Comparison of ENCODE assay signal across 1 cellular context in the genomic region with DNA sequence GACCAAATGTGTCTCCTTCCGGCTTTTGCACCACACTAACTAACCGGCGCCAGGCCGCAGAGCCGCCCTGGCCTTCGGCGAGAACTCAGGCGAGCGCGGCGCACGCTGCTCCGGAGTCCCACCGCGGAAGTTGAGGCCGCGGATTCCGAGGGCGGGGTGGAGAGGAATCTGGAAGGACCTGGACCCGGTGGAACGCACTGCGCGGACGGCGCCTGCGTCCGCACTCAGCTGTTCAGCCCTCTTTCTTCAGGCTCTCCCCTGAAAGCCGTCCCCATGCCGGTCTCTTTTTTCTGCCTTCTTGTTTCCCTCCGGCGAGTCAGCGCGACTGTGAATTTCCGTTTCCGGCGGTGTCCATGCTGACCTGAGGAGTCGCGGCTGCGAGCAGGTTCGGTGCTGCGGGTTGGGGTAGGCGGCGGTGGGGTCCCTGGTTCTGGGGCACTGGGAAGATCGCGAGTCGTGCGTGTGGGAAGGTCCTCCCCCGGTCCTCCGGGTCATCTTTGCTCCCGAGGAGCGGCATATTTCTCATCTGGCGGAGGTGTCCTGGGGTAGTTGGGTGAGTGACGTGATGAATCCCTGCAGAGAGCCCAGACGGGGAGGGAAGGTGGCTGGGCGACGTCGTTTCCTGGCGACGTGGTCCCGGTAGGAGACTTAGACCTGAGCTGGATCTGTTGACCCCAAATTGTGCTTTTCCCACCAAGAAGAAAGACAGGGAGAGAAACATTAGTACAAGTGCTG.
TF ChIP-seq lines count a peak whose summit lies in the region.

A gene with protein sequence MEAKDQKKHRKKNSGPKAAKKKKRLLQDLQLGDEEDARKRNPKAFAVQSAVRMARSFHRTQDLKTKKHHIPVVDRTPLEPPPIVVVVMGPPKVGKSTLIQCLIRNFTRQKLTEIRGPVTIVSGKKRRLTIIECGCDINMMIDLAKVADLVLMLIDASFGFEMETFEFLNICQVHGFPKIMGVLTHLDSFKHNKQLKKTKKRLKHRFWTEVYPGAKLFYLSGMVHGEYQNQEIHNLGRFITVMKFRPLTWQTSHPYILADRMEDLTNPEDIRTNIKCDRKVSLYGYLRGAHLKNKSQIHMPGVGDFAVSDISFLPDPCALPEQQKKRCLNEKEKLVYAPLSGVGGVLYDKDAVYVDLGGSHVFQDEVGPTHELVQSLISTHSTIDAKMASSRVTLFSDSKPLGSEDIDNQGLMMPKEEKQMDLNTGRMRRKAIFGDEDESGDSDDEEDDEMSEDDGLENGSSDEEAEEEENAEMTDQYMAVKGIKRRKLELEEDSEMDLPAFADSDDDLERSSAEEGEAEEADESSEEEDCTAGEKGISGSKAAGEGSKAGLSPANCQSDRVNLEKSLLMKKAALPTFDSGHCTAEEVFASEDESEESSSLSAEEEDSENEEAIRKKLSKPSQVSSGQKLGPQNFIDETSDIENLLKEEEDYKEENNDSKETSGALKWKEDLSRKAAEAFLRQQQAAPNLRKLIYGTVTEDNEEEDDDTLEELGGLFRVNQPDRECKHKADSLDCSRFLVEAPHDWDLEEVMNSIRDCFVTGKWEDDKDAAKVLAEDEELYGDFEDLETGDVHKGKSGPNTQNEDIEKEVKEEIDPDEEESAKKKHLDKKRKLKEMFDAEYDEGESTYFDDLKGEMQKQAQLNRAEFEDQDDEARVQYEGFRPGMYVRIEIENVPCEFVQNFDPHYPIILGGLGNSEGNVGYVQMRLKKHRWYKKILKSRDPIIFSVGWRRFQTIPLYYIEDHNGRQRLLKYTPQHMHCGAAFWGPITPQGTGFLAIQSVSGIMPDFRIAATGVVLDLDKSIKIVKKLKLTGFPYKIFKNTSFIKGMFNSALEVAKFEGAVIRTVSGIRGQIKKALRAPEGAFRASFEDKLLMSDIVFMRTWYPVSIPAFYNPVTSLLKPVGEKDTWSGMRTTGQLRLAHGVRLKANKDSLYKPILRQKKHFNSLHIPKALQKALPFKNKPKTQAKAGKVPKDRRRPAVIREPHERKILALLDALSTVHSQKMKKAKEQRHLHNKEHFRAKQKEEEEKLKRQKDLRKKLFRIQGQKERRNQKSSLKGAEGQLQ (plus strand): TSS at position 350 of the 735 bp plus-strand sequence. CDS start 1,600 bp downstream, outside the sequence.

TF ChIP-seq in HepG2, 621 proteins besides CTCF, POLR2A, EP300 and RAD21 (continued from another document and continues in another):
- TF ChIP-seq, protein P1, sequence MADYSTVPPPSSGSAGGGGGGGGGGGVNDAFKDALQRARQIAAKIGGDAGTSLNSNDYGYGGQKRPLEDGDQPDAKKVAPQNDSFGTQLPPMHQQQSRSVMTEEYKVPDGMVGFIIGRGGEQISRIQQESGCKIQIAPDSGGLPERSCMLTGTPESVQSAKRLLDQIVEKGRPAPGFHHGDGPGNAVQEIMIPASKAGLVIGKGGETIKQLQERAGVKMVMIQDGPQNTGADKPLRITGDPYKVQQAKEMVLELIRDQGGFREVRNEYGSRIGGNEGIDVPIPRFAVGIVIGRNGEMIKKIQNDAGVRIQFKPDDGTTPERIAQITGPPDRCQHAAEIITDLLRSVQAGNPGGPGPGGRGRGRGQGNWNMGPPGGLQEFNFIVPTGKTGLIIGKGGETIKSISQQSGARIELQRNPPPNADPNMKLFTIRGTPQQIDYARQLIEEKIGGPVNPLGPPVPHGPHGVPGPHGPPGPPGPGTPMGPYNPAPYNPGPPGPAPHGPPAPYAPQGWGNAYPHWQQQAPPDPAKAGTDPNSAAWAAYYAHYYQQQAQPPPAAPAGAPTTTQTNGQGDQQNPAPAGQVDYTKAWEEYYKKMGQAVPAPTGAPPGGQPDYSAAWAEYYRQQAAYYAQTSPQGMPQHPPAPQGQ (CRISPR knock-in tag; IDR thresholded peaks at IDR 0.05; ENCODE audit: borderline replicate concordance), result 0 out of 2 replicates have a peak, but pooled peaks have one; percentile 63
- TF ChIP-seq REXO4 (CRISPR knock-in tag; IDR thresholded peaks at IDR 0.05; ENCODE audit: borderline replicate concordance) (no peak), KDM5B (CRISPR knock-in tag; IDR thresholded peaks at IDR 0.05; ENCODE audit: borderline replicate concordance) (peak; percentile 97), U2AF2 (IDR thresholded peaks at IDR 0.05; ENCODE audit: low read depth, low read length) (peak; percentile 36; the same call in 1 of the 2 replicates), ZNF234 (CRISPR knock-in tag; conservative IDR thresholded peaks at IDR 0.05) (peak; percentile 96), ZNF619 (CRISPR knock-in tag; IDR thresholded peaks at IDR 0.05) (peak; percentile 89), KDM3A (CRISPR knock-in tag; IDR thresholded peaks at IDR 0.05; ENCODE audit: low read depth) (peak; percentile 84), NAIF1 (CRISPR knock-in tag; IDR thresholded peaks at IDR 0.05; ENCODE audit: borderline replicate concordance) (peak; percentile 92), STAT5B (CRISPR knock-in tag; IDR thresholded peaks at IDR 0.05) (0 out of 2 replicates have a peak, but pooled peaks have one; percentile 67), ZNF780A (CRISPR knock-in tag; IDR thresholded peaks at IDR 0.05) (peak; percentile 84; the same call in 1 of the 2 replicates), MXD4 (CRISPR knock-in tag; IDR thresholded peaks at IDR 0.05) (peak; percentile 76), ZNF567 (CRISPR knock-in tag; IDR thresholded peaks at IDR 0.05; ENCODE audit: borderline replicate concordance) (0 out of 2 replicates have a peak, but pooled peaks have one; percentile 64), ZNF33A (CRISPR knock-in tag; IDR thresholded peaks at IDR 0.05; ENCODE audit: borderline replicate concordance) (peak; percentile 95; the same call in 1 of the 2 replicates), HDAC2 (CRISPR knock-in tag; IDR thresholded peaks at IDR 0.05) (peak; percentile 83), BRD4 (CRISPR knock-in tag; IDR thresholded peaks at IDR 0.05) (peak; percentile 93; the same call in 1 of the 2 replicates), RCOR2 (CRISPR knock-in tag; IDR thresholded peaks at IDR 0.05) (peak; percentile 28; the same call in 1 of the 2 replicates), ZNF138 (CRISPR knock-in tag; IDR thresholded peaks at IDR 0.05; ENCODE audit: low read depth) (peak; percentile 40; the same call in 1 of the 2 replicates), MTA1 (CRISPR knock-in tag; IDR thresholded peaks at IDR 0.05; ENCODE audit: borderline replicate concordance) (peak; percentile 90), ZMYM3 (CRISPR knock-in tag; IDR thresholded peaks at IDR 0.05) (peak; percentile 86), ZNF616 (CRISPR knock-in tag; IDR thresholded peaks at IDR 0.05; ENCODE audit: low read depth) (peak; percentile 82; the same call in 1 of the 2 replicates), ZZZ3 (CRISPR knock-in tag; IDR thresholded peaks at IDR 0.05; ENCODE audit: borderline replicate concordance) (peak; percentile 96), ERF (CRISPR knock-in tag; IDR thresholded peaks at IDR 0.05) (peak; percentile 96), POLR2G (IDR thresholded peaks at IDR 0.05; ENCODE audit: low read depth, low read length) (peak; percentile 97), HHEX (CRISPR knock-in tag; IDR thresholded peaks at IDR 0.05) (no peak), FOXC1 (CRISPR knock-in tag; IDR thresholded peaks at IDR 0.05; ENCODE audit: borderline replicate concordance) (peak; percentile 68; the same call in 1 of the 2 replicates), SAFB2 (CRISPR knock-in tag; IDR thresholded peaks at IDR 0.05; ENCODE audit: borderline replicate concordance, low read depth) (peak; percentile 53; the same call in 1 of the 2 replicates), ZNF605 (CRISPR knock-in tag; IDR thresholded peaks at IDR 0.05) (peak; percentile 87), ZNF383 (CRISPR knock-in tag; IDR thresholded peaks at IDR 0.05; ENCODE audit: borderline replicate concordance) (no peak), ZNF343 (CRISPR knock-in tag; IDR thresholded peaks at IDR 0.05) (peak; percentile 41; the same call in 1 of the 2 replicates), YEATS4 (CRISPR knock-in tag; IDR thresholded peaks at IDR 0.05; ENCODE audit: borderline replicate concordance) (peak; percentile 97), ZNF644 (CRISPR knock-in tag; IDR thresholded peaks at IDR 0.05; ENCODE audit: low read depth) (0 out of 2 replicates have a peak, but pooled peaks have one; percentile 12), ZMYM2 (CRISPR knock-in tag; IDR thresholded peaks at IDR 0.05) (no peak), AHR (CRISPR knock-in tag; IDR thresholded peaks at IDR 0.05) (peak; percentile 90; the same call in 1 of the 2 replicates), ZNF264 (CRISPR knock-in tag; IDR thresholded peaks at IDR 0.05) (peak; percentile 86), XBP1 (CRISPR knock-in tag; IDR thresholded peaks at IDR 0.05) (no peak), TOE1 (CRISPR knock-in tag; IDR thresholded peaks at IDR 0.05) (peak; percentile 90; the same call in 1 of the 2 replicates), ZNF652 (CRISPR knock-in tag; IDR thresholded peaks at IDR 0.05; ENCODE audit: borderline replicate concordance, low read depth) (peak; percentile 55; the same call in 1 of the 2 replicates), SRF (IDR thresholded peaks at IDR 0.05; ENCODE audit: low read depth, low read length) (peak; percentile 72), ZNF225 (CRISPR knock-in tag; IDR thresholded peaks at IDR 0.05) (peak; percentile 92)
- TF ChIP-seq, protein P2, sequence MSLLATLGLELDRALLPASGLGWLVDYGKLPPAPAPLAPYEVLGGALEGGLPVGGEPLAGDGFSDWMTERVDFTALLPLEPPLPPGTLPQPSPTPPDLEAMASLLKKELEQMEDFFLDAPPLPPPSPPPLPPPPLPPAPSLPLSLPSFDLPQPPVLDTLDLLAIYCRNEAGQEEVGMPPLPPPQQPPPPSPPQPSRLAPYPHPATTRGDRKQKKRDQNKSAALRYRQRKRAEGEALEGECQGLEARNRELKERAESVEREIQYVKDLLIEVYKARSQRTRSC (CRISPR knock-in tag; IDR thresholded peaks at IDR 0.05; ENCODE audit: low read depth), result peak; percentile 79; the same call in 1 of the 2 replicates
- TF ChIP-seq, protein P3, sequence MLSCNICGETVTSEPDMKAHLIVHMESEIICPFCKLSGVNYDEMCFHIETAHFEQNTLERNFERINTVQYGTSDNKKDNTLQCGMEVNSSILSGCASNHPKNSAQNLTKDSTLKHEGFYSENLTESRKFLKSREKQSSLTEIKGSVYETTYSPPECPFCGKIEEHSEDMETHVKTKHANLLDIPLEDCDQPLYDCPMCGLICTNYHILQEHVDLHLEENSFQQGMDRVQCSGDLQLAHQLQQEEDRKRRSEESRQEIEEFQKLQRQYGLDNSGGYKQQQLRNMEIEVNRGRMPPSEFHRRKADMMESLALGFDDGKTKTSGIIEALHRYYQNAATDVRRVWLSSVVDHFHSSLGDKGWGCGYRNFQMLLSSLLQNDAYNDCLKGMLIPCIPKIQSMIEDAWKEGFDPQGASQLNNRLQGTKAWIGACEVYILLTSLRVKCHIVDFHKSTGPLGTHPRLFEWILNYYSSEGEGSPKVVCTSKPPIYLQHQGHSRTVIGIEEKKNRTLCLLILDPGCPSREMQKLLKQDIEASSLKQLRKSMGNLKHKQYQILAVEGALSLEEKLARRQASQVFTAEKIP (CRISPR knock-in tag; IDR thresholded peaks at IDR 0.05; ENCODE audit: borderline replicate concordance), result no peak
- TF ChIP-seq, protein P4, sequence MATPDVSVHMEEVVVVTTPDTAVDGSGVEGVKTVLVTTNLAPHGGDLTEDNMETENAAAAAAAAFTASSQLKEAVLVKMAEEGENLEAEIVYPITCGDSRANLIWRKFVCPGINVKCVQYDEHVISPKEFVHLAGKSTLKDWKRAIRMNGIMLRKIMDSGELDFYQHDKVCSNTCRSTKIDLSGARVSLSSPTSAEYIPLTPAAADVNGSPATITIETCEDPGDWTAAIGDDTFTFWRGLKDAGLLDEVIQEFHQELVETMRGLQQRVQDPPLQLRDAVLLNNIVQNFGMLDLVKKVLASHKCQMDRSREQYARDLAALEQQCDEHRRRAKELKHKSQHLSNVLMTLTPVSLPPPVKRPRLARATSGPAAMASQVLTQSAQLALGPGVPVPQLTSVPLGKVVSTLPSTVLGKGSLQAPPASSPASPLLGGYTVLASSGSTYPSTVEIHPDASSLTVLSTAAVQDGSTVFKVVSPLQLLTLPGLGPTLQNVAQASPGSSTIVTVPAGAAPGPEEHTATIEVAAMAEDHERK (CRISPR knock-in tag; IDR thresholded peaks at IDR 0.05; ENCODE audit: low read depth), result peak; percentile 66
- TF ChIP-seq, protein P5, sequence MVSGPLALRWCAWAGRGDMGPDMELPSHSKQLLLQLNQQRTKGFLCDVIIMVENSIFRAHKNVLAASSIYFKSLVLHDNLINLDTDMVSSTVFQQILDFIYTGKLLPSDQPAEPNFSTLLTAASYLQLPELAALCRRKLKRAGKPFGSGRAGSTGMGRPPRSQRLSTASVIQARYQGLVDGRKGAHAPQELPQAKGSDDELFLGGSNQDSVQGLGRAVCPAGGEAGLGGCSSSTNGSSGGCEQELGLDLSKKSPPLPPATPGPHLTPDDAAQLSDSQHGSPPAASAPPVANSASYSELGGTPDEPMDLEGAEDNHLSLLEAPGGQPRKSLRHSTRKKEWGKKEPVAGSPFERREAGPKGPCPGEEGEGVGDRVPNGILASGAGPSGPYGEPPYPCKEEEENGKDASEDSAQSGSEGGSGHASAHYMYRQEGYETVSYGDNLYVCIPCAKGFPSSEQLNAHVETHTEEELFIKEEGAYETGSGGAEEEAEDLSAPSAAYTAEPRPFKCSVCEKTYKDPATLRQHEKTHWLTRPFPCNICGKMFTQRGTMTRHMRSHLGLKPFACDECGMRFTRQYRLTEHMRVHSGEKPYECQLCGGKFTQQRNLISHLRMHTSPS (CRISPR knock-in tag; IDR thresholded peaks at IDR 0.05; ENCODE audit: low read depth), result no peak
- TF ChIP-seq, protein P6, sequence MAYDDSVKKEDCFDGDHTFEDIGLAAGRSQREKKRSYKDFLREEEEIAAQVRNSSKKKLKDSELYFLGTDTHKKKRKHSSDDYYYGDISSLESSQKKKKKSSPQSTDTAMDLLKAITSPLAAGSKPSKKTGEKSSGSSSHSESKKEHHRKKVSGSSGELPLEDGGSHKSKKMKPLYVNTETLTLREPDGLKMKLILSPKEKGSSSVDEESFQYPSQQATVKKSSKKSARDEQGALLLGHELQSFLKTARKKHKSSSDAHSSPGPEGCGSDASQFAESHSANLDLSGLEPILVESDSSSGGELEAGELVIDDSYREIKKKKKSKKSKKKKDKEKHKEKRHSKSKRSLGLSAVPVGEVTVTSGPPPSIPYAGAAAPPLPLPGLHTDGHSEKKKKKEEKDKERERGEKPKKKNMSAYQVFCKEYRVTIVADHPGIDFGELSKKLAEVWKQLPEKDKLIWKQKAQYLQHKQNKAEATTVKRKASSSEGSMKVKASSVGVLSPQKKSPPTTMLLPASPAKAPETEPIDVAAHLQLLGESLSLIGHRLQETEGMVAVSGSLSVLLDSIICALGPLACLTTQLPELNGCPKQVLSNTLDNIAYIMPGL (CRISPR knock-in tag; IDR thresholded peaks at IDR 0.05; ENCODE audit: borderline replicate concordance in 1 of 2, low read depth in 1 of 2), result peak; percentile 95
